In genomic region chr11:108880510-108880909, GRCh38 we compare ENCODE assay signal across 25 cellular contexts.
DNase-seq lines count a peak whose midpoint lies in the region; ATAC-seq, FAIRE-seq and TF ChIP-seq lines count a peak whose summit lies in the region.
"Had no signal": no experiment of that assay in that cellular context is flagged by ENCODE, and none has a peak within 500 bp of the region (broad histone marks: within the 10 kb centered on the region; RNA-seq: fewer than 3 reads in every experiment).

No MANE protein-coding gene starts in this region.

- no peaks in the 10 kb centered on the region for H3K79me2 ChIP-seq in endothelial cell of umbilical vein (ENCODE audit: control insufficient read depth, insufficient read depth, low read length)

- H3K9me1 ChIP-seq in endothelial cell of umbilical vein (replicated peaks; ENCODE audit: control insufficient read depth, extremely low read depth, insufficient read depth, low read length): no peaks in the 10 kb centered on the region

- peak overlapping the region; percentile 3 for H3K4me2 ChIP-seq in endothelial cell of umbilical vein (ENCODE audit: insufficient read depth, low read length)

- H3K36me3 ChIP-seq in HEK293 (ENCODE audit: control insufficient read depth in 2 of 2, insufficient read depth in 1 of 2, low read length in 2 of 2): no peaks in the 10 kb centered on the region
- H3K36me3 ChIP-seq in endothelial cell of umbilical vein (ENCODE audit: control insufficient read depth in 2 of 2, extremely low read depth in 1 of 2, insufficient read depth in 2 of 2, low read length in 2 of 2): no peaks in the 10 kb centered on the region

- no peaks in the 10 kb centered on the region for H3K9me3 ChIP-seq in HEK293 (ENCODE audit: control insufficient read depth, insufficient read depth, low read depth, low read length)
- no peaks in the 10 kb centered on the region for H3K9me3 ChIP-seq in endothelial cell of umbilical vein (replicated peaks; ENCODE audit: control insufficient read depth, insufficient read depth, low read length)
- H3K9me3 ChIP-seq: Caco-2 had no signal

- dilution Hi-C loops in endothelial cell of umbilical vein (cut with MboI; ENCODE audit: extremely low pct_ligation_motif_present, low sequenced_read_pairs): no loop called here

- POLR2A ChIA-PET in HEK293 (lab: Yijun Ruan, JAX) (no interaction called here), endothelial cell of umbilical vein (lab: Charles Lee) (no interaction called here)

- H3K27me3 ChIP-seq in endothelial cell of umbilical vein (ENCODE audit: control insufficient read depth in 2 of 2, insufficient read depth in 2 of 2, low read length in 2 of 2): no peaks in the 10 kb centered on the region

- FAIRE-seq in endothelial cell of umbilical vein (lab: Jason Lieb, UNC): no peak
- FAIRE-seq: GM18507 had no signal

- H3K4me3 ChIP-seq in HEK293 (ENCODE audit: low read depth, low read length): no peak overlapping the region
- H3K4me3 ChIP-seq in endothelial cell of umbilical vein (replicated peaks in 1 of 3; ENCODE audit: insufficient read depth in 1 of 3, low read depth in 1 of 3, low read length in 3 of 3): no peak overlapping the region

- no TSS peak for BruUV-seq in endothelial cell of umbilical vein (replicated peaks; lab: Mats Ljungman, UMichigan)

- intact Hi-C loops in endothelial cell of umbilical vein (cut with micrococcal nuclease): no loop called here
- intact Hi-C loops in activated CD4-positive, alpha-beta T cell treated with anti-CD3 and anti-CD28 coated beads, Interleukin-2, amount 10 ng/mL, durations not matched to agents 24 days and 14 days (cut with micrococcal nuclease): no loop called here

- peak; percentile 67 for DNase-seq in NCI-H69 (lab: John Stamatoyannopoulos, UW)
- DNase-seq in endothelial cell of umbilical vein (ENCODE audit: low read depth, low spot score): peak; percentile 73
- peak; percentile 63 for DNase-seq in pulmonary artery endothelial cell (ENCODE audit: low read depth, low spot score)
- no peak for DNase-seq in SHP77 treated with DMSO at 0.1 percent for 48 hours (lab: John Stamatoyannopoulos, UW)
- DNase-seq in activated CD4-positive, alpha-beta T cell treated with anti-CD3 and anti-CD28 coated beads, Interleukin-2, amount 10 ng/mL, durations not matched to agents 24 days and 14 days: no peak
- DNase-seq in substantia nigra (lab: John Stamatoyannopoulos, UW): no peak
- DNase-seq: Caco-2; CD8-positive, alpha-beta T cell; DMS 273 treated with DMSO at 0.1 percent for 48 hours; H7; HFFc6; NCI-H1048; NCI-H1694 treated with DMSO at 0.1 percent for 48 hours; NCI-H2081; NCI-H2171 treated with DMSO at 0.1 percent for 48 hours; NCI-H345; NCI-H526; SHP77 had no signal

- H3K4me3 Mint-ChIP-seq in activated CD4-positive, alpha-beta T cell treated with anti-CD3 and anti-CD28 coated beads, Interleukin-2, amount 10 ng/mL, durations not matched to agents 24 days and 14 days: no peak overlapping the region
- H3K4me3 Mint-ChIP-seq: B cell; CD8-positive, alpha-beta T cell; HFFc6 had no signal

- no peak overlapping the region for H3K27ac Mint-ChIP-seq in activated CD4-positive, alpha-beta T cell treated with anti-CD3 and anti-CD28 coated beads, Interleukin-2, amount 10 ng/mL, durations not matched to agents 24 days and 14 days
- H3K27ac Mint-ChIP-seq: B cell; CD8-positive, alpha-beta T cell; HFFc6 had no signal

- H4K20me1 ChIP-seq in endothelial cell of umbilical vein (replicated peaks; ENCODE audit: control insufficient read depth, extremely low read depth, insufficient read depth, low read length): no peaks in the 10 kb centered on the region

- no peak for ATAC-seq in HG03520 (IDR thresholded peaks at IDR 0.05; ENCODE audit: unreplicated experiment)
- ATAC-seq: CD8-positive, alpha-beta T cell had no signal

- H3K9ac ChIP-seq in endothelial cell of umbilical vein (replicated peaks; ENCODE audit: extremely low read depth, insufficient read depth, low read length): no peak overlapping the region

- CTCF ChIA-PET in HEK293 (lab: Yijun Ruan, JAX) (interaction anchor here (0.5 to 0.6 kb wide), 2 partner anchors 62 to 184 kb away, joined by 3 to 5 read pairs; no protein-coding TSS in a partner anchor), endothelial cell of umbilical vein (lab: Charles Lee) (interaction anchor here (0.8 to 1.7 kb wide), 4 partner anchors 9 to 178 kb away, joined by 3 to 10 read pairs (median 3); no protein-coding TSS in a partner anchor)

- TF ChIP-seq POLR2A in endothelial cell of umbilical vein (IDR thresholded peaks at IDR 0.05; ENCODE audit: low read depth, low read length): no peak

- H3K27me3 Mint-ChIP-seq in activated CD4-positive, alpha-beta T cell treated with anti-CD3 and anti-CD28 coated beads, Interleukin-2, amount 10 ng/mL, durations not matched to agents 24 days and 14 days: no peaks in the 10 kb centered on the region
- H3K27me3 Mint-ChIP-seq: B cell had no signal

- TF ChIP-seq CTCF in HEK293 (tag by site-specific recombination; IDR thresholded peaks at IDR 0.05) (no peak), endothelial cell of umbilical vein (IDR thresholded peaks at IDR 0.05; ENCODE audit: extremely low read depth in 1 of 2, insufficient read depth in 1 of 2, low read depth in 1 of 2, low read length in 2 of 2) (no peak)

- H3K4me1 Mint-ChIP-seq in activated CD4-positive, alpha-beta T cell treated with anti-CD3 and anti-CD28 coated beads, Interleukin-2, amount 10 ng/mL, durations not matched to agents 24 days and 14 days: peaks cover 2% of the 10 kb centered on the region

- H3K27ac ChIP-seq in HEK293 (ENCODE audit: extremely low read depth, low read depth, low read length) (no peak overlapping the region), endothelial cell of umbilical vein (ENCODE audit: insufficient read depth, low read depth, low read length) (no peak overlapping the region), substantia nigra (ENCODE audit: low read depth, low read length, poor library complexity, severe bottlenecking) (no peak overlapping the region)
- H3K27ac ChIP-seq: C4-2B, HL-60, RWPE1 had no signal

- 0 out of 2 replicates have a peak, but pooled peaks cover 2% of the 10 kb centered on the region for H3K4me1 ChIP-seq in HEK293 (ENCODE audit: control insufficient read depth, insufficient read depth, low read length)
- peaks cover 22% of the 10 kb centered on the region for H3K4me1 ChIP-seq in endothelial cell of umbilical vein (ENCODE audit: control insufficient read depth, extremely low read depth, insufficient read depth, low read length)
- H3K4me1 ChIP-seq: Caco-2 had no signal

- H3K9me3 Mint-ChIP-seq in activated CD4-positive, alpha-beta T cell treated with anti-CD3 and anti-CD28 coated beads, Interleukin-2, amount 10 ng/mL, durations not matched to agents 24 days and 14 days: no peaks in the 10 kb centered on the region
- H3K9me3 Mint-ChIP-seq: CD8-positive, alpha-beta T cell; HFFc6 had no signal

- no peak overlapping the region for H2AFZ ChIP-seq in endothelial cell of umbilical vein (ENCODE audit: low read depth, low read length)

- no peaks in the 10 kb centered on the region for H3K36me3 Mint-ChIP-seq in activated CD4-positive, alpha-beta T cell treated with anti-CD3 and anti-CD28 coated beads, Interleukin-2, amount 10 ng/mL, durations not matched to agents 24 days and 14 days (ENCODE audit: low read depth)
- H3K36me3 Mint-ChIP-seq: CD8-positive, alpha-beta T cell had no signal

TF ChIP-seq in HEK293, 187 proteins besides CTCF, POLR2A, EP300 and RAD21 (continues in another document):
- TF ChIP-seq TRIM28 (IDR thresholded peaks at IDR 0.05; ENCODE audit: borderline replicate concordance, low read length): peak; percentile 57; the same call in 1 of the 2 replicates
- TF ChIP-seq, protein P1, sequence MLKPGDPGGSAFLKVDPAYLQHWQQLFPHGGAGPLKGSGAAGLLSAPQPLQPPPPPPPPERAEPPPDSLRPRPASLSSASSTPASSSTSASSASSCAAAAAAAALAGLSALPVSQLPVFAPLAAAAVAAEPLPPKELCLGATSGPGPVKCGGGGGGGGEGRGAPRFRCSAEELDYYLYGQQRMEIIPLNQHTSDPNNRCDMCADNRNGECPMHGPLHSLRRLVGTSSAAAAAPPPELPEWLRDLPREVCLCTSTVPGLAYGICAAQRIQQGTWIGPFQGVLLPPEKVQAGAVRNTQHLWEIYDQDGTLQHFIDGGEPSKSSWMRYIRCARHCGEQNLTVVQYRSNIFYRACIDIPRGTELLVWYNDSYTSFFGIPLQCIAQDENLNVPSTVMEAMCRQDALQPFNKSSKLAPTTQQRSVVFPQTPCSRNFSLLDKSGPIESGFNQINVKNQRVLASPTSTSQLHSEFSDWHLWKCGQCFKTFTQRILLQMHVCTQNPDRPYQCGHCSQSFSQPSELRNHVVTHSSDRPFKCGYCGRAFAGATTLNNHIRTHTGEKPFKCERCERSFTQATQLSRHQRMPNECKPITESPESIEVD (tag by site-specific recombination; IDR thresholded peaks at IDR 0.05): peak; percentile 33; the same call in 1 of the 2 replicates

TF ChIP-seq in endothelial cell of umbilical vein, 7 proteins besides CTCF, POLR2A, EP300 and RAD21:
- TF ChIP-seq EZH2 (IDR thresholded peaks at IDR 0.05; ENCODE audit: borderline replicate concordance, low read depth, low read length, severe bottlenecking) (no peak), JUN (IDR thresholded peaks at IDR 0.05; ENCODE audit: borderline replicate concordance, insufficient read depth, insufficient read length, low read depth) (no peak), POLR2AphosphoS5 (IDR thresholded peaks at IDR 0.05; ENCODE audit: insufficient read depth, low read depth, low read length) (no peak), FOS (IDR thresholded peaks at IDR 0.05; ENCODE audit: borderline replicate concordance, insufficient read depth, low read length) (no peak), GATA2 (IDR thresholded peaks at IDR 0.05; ENCODE audit: insufficient read depth, insufficient read length, low read depth, low read length) (no peak), MYC (IDR thresholded peaks at IDR 0.05; ENCODE audit: low read depth, low read length) (no peak)
- TF ChIP-seq, protein P2, sequence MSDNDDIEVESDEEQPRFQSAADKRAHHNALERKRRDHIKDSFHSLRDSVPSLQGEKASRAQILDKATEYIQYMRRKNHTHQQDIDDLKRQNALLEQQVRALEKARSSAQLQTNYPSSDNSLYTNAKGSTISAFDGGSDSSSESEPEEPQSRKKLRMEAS (IDR thresholded peaks at IDR 0.05; ENCODE audit: insufficient read depth, insufficient read length): no peak

Comparison
In these comparisons a context has a peak if more than half of its experiments do, and no peak if none do; other contexts are left out.
1. DNase-seq: peak in NCI-H69 (single experiment), endothelial cell of umbilical vein (single experiment) and pulmonary artery endothelial cell (single experiment); none in SHP77 treated with DMSO at 0.1 percent for 48 hours (single experiment), activated CD4-positive, alpha-beta T cell treated with anti-CD3 and anti-CD28 coated beads, Interleukin-2, amount 10 ng/mL, durations not matched to agents 24 days and 14 days (single experiment) and substantia nigra (0 of 49).